Comparison of ENCODE assay signal across 1 cellular context in the genomic region with DNA sequence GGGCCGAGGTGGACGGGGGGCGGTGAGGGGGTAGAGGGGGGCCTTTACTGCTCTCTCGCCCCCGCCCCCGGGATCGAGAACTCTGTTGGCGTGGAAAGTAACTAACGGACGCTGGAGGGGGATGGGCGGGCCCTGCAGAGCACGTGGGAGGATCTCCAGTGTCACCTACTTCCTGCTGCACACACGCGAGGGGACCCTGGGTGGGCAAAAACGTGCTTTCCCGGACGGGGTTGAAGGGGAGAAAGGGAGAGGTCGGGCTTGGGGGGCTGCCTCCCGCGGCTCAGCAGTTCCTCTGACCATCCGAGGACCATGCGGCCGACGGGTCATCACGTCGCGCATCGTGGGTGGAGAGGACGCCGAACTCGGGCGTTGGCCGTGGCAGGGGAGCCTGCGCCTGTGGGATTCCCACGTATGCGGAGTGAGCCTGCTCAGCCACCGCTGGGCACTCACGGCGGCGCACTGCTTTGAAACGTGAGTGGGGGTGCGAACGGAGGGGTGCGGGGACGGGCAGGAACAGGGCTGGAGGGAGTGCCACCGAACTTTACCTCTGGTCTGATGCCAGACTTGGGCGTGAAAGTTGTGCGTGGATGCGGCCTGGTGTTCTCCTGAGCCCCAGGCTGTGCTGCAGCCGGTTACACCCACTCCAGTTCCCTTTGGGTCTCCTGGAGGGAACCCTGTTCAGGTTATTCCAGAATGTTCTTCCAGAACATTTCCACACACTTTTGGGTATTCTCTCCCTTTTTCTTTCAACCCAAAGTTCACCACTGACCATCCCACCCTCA.
TF ChIP-seq lines count a peak whose summit lies in the region.

No MANE protein-coding gene starts in this region.

TF ChIP-seq in GM12878, 131 proteins besides CTCF, POLR2A, EP300 and RAD21:
- TF ChIP-seq NR2C2 (IDR thresholded peaks at IDR 0.05; ENCODE audit: borderline replicate concordance, control insufficient read depth, insufficient read length, low read depth) (no peak), EGR1 (IDR thresholded peaks at IDR 0.05; ENCODE audit: borderline replicate concordance in 1 of 2, low read depth in 2 of 2, low read length in 2 of 2) (peak in 1 of 2 experiments; percentile 34; a peak in 1 of 3 replicates)
- TF ChIP-seq, protein P1, sequence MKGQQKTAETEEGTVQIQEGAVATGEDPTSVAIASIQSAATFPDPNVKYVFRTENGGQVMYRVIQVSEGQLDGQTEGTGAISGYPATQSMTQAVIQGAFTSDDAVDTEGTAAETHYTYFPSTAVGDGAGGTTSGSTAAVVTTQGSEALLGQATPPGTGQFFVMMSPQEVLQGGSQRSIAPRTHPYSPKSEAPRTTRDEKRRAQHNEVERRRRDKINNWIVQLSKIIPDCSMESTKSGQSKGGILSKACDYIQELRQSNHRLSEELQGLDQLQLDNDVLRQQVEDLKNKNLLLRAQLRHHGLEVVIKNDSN (IDR thresholded peaks at IDR 0.05; ENCODE audit: borderline replicate concordance, extremely low read length, insufficient read depth, low read depth, low read length), result peak; percentile 43
